9 cellular contexts compared by ENCODE assay signal in genomic region chr19:54478677-54479266, GRCh38. TPM values are rescaled to one million over a fixed set of nuclear protein-coding genes. Genes with fewer than 3 reads are reported as not detected.
DNase-seq lines count a peak whose midpoint lies in the region; ATAC-seq, FAIRE-seq and TF ChIP-seq lines count a peak whose summit lies in the region.
"Had no signal": no experiment of that assay in that cellular context is flagged by ENCODE, and none has a peak within 500 bp of the region (broad histone marks: within the 10 kb centered on the region; RNA-seq: fewer than 3 reads in every experiment).

No MANE protein-coding gene starts in this region.

- intact Hi-C loops in CD8-positive, alpha-beta T cell (cut with DNase I, micrococcal nuclease), result loop anchor here (5.0 kb wide), 1 partner anchor 46 kb away; no protein-coding TSS in a partner anchor

- H3K4me3 Mint-ChIP-seq in CD8-positive, alpha-beta T cell, result no peak overlapping the region

- H3K27me3 Mint-ChIP-seq in CD8-positive, alpha-beta T cell (ENCODE audit: low read depth), result peaks cover 39% of the 10 kb centered on the region

- H3K36me3 ChIP-seq in CD8-positive, alpha-beta T cell (ENCODE audit: insufficient read depth, low read length), result no peaks in the 10 kb centered on the region

- no peaks in the 10 kb centered on the region for H3K36me3 Mint-ChIP-seq in CD8-positive, alpha-beta T cell

- H3K4me3 ChIP-seq in CD8-positive, alpha-beta T cell (ENCODE audit: low read depth, low read length), result no peak overlapping the region
- H3K4me3 ChIP-seq in choroid plexus epithelial cell (ENCODE audit: low read depth, low read length), result no peak overlapping the region
- H3K4me3 ChIP-seq: SK-N-MC had no signal

- H3K9me3 ChIP-seq in CD8-positive, alpha-beta T cell (ENCODE audit: low read length), result no peaks in the 10 kb centered on the region

- TF ChIP-seq CTCF in CD8-positive, alpha-beta T cell (IDR thresholded peaks at IDR 0.05), result peak; percentile 54
- TF ChIP-seq CTCF in choroid plexus epithelial cell (conservative IDR thresholded peaks at IDR 0.05; ENCODE audit: low read depth, low read length), result peak; percentile 77

- peak; percentile 46 for ATAC-seq in CD8-positive, alpha-beta T cell
- no peak for ATAC-seq in HG03097 (IDR thresholded peaks at IDR 0.05; ENCODE audit: low FRiP score, unreplicated experiment)

- peaks cover 7% of the 10 kb centered on the region for H3K4me1 Mint-ChIP-seq in CD8-positive, alpha-beta T cell (ENCODE audit: low read depth)

- FAIRE-seq in GM18507 (lab: Jason Lieb, UNC), result peak; percentile 90

- CTCF ChIA-PET in CD8-positive, alpha-beta T cell (lab: Charles Lee), result interaction anchor here (0.8 to 1.7 kb wide), 10 partner anchors 9 to 204 kb away, joined by 3 to 9 read pairs (median 3); partner anchors contain the start of genes LAIR2 and LENG9

- H3K27ac Mint-ChIP-seq in CD8-positive, alpha-beta T cell, result no peak overlapping the region

- no peak for DNase-seq in CD8-positive, alpha-beta T cell
- DNase-seq in GM18507 (ENCODE audit: extremely low spot score, insufficient read length, low read depth) (no peak), NCI-H748 treated with DMSO at 0.1 percent for 48 hours (lab: John Stamatoyannopoulos, UW) (peak; percentile 26), choroid plexus epithelial cell (ENCODE audit: low read depth) (peak; percentile 67), myocyte (ENCODE audit: low read depth) (peak; percentile 64), OCI-M2 (lab: John Stamatoyannopoulos, UW; ENCODE audit: unreplicated experiment) (no peak), amniotic stem cell (lab: John Stamatoyannopoulos, UW) (no peak)

- peaks cover 3% of the 10 kb centered on the region for H3K4me1 ChIP-seq in CD8-positive, alpha-beta T cell (ENCODE audit: insufficient read depth, low read length)

- no peaks in the 10 kb centered on the region for H3K9me3 Mint-ChIP-seq in CD8-positive, alpha-beta T cell

- POLR2A ChIA-PET in CD8-positive, alpha-beta T cell (lab: Charles Lee), result no interaction called here

- H3K27me3 ChIP-seq in CD8-positive, alpha-beta T cell (ENCODE audit: insufficient read depth, low read length), result no peaks in the 10 kb centered on the region

- H3K27ac ChIP-seq in CD8-positive, alpha-beta T cell (ENCODE audit: low read depth, low read length), result no peak overlapping the region
- H3K27ac ChIP-seq: SK-N-MC had no signal

RNA-seq across cellular contexts. Expression of gene CDC42EP5, which starts 5.7 kb away (rescaled TPM):
- not detected for total RNA-seq in CD8-positive, alpha-beta T cell
- total RNA-seq in myocyte, result 4.4 and 6.2 TPM in 2 replicates
- 4.6 TPM for polyA plus RNA-seq in myocyte (2012)

RNA-seq across cellular contexts. Expression of gene LENG9, which starts 15.2 kb away (rescaled TPM):
- total RNA-seq in CD8-positive, alpha-beta T cell, result 1 to 10 TPM; 2.3 to 2.7 TPM
- 5.2 and 6.9 TPM in 2 replicates for total RNA-seq in myocyte
- polyA plus RNA-seq in myocyte (2012), result 2.6 TPM

RNA-seq across cellular contexts. Expression of gene LAIR2, which starts 23.9 kb away (rescaled TPM):
- total RNA-seq in CD8-positive, alpha-beta T cell, result not detected
- total RNA-seq in myocyte, result not detected in 2 replicates
- polyA plus RNA-seq in myocyte (2012), result not detected

RNA-seq across cellular contexts. Expression of gene LENG8, which starts 29.8 kb away (rescaled TPM):
- total RNA-seq in CD8-positive, alpha-beta T cell, result 100 to 1,000 TPM; 514 to 558 TPM
- 50.6 and 55.1 TPM in 2 replicates for total RNA-seq in myocyte
- polyA plus RNA-seq in myocyte (2012), result 108 TPM

Comparison
In these comparisons a context has a peak if more than half of its experiments do, and no peak if none do; other contexts are left out.
1. DNase-seq: peak in NCI-H748 treated with DMSO at 0.1 percent for 48 hours (single experiment), choroid plexus epithelial cell (single experiment) and myocyte (single experiment); none in CD8-positive, alpha-beta T cell (0 of 7), GM18507 (single experiment), OCI-M2 (single experiment) and amniotic stem cell (single experiment).